27 cellular contexts compared by ENCODE assay signal in genomic region chr6:155112757-155113156, GRCh38.
DNase-seq lines count a peak whose midpoint lies in the region; ATAC-seq and TF ChIP-seq lines count a peak whose summit lies in the region.
"Had no signal": no experiment of that assay in that cellular context is flagged by ENCODE, and none has a peak within 500 bp of the region (broad histone marks: within the 10 kb centered on the region; RNA-seq: fewer than 3 reads in every experiment).

No MANE protein-coding gene starts in this region.

- 0 out of 2 replicates have a peak, but pooled peaks cover 10% of the 10 kb centered on the region for H3F3A ChIP-seq in GM23338 (replicated peaks; ENCODE audit: low read depth)

- intact Hi-C loops in activated CD4-positive, alpha-beta T cell treated with anti-CD3 and anti-CD28 coated beads for 36 hours (cut with DNase I, micrococcal nuclease) = no loop called here
- intact Hi-C loops in activated T-helper 1 cell treated with anti-CD3 and anti-CD28 coated beads, Interleukin-12 subunit alpha, Interleukin-12 subunit beta, Interleukin-2, Interleukin-4 antibody, amounts not matched to agents 30 ng/mL and 10 ng/mL and 1 ng/mL, durations not matched to agents 14 hours and 24 hours and 36 hours (cut with micrococcal nuclease) = no loop called here
- intact Hi-C loops in activated CD4-positive, alpha-beta memory T cell treated with anti-CD3 and anti-CD28 coated beads for 36 hours (cut with micrococcal nuclease) = no loop called here

- H3K4me2 ChIP-seq in GM23338 = no peak overlapping the region; the same call in 1 of the 2 replicates
- H3K4me2 ChIP-seq: KMS-11, PC-9 had no signal

- H2AFZ ChIP-seq in GM23338 = no peak overlapping the region
- H2AFZ ChIP-seq: PC-9 had no signal

- no peaks in the 10 kb centered on the region for H3K9me2 ChIP-seq in GM23338 (ENCODE audit: insufficient read depth)

- CTCF ChIA-PET in activated CD4-positive, alpha-beta T cell treated with anti-CD3 and anti-CD28 coated beads for 36 hours (lab: Charles Lee) = no interaction called here
- CTCF ChIA-PET in activated CD4-positive, alpha-beta T cell treated with anti-CD3 and anti-CD28 coated beads, Interleukin-2, amount 10 ng/mL, durations not matched to agents 7 days and 5 days (lab: Charles Lee) = no interaction called here
- CTCF ChIA-PET in activated CD4-positive, alpha-beta memory T cell treated with anti-CD3 and anti-CD28 coated beads for 36 hours (lab: Charles Lee) = no interaction called here

- H4K20me1 ChIP-seq in GM23338 (replicated peaks; ENCODE audit: insufficient read depth) = no peaks in the 10 kb centered on the region

- DNase-seq in activated CD4-positive, alpha-beta T cell treated with anti-CD3 and anti-CD28 coated beads for 36 hours = no peak
- no peak for DNase-seq in activated CD4-positive, alpha-beta T cell treated with anti-CD3 and anti-CD28 coated beads, Interleukin-2, amount 10 ng/mL, durations not matched to agents 7 days and 5 days
- DNase-seq in GM23338 (ENCODE audit: low spot score) (no peak), endothelial cell (ENCODE audit: low spot score) (no peak)
- DNase-seq in activated T-helper 1 cell treated with anti-CD3 and anti-CD28 coated beads, Interleukin-12 subunit alpha, Interleukin-12 subunit beta, Interleukin-2, Interleukin-4 antibody, amounts not matched to agents 30 ng/mL and 10 ng/mL and 1 ng/mL, durations not matched to agents 14 hours and 24 hours and 36 hours (ENCODE audit: low spot score) = no peak
- no peak for DNase-seq in stimulated activated effector memory CD8-positive, alpha-beta T cell treated with anti-CD3 and anti-CD28 coated beads, Interleukin-12 subunit alpha, Interleukin-12 subunit beta, amount 100 ng/mL, for 72 hours (ENCODE audit: low spot score in 2 of 2)
- no peak for DNase-seq in stimulated activated CD4-positive, alpha-beta T cell treated with anti-CD3 and anti-CD28 coated beads, Interleukin-1b, Interleukin-23, amount 100 ng/mL, for 48 hours
- DNase-seq in activated CD4-positive, alpha-beta memory T cell treated with anti-CD3 and anti-CD28 coated beads for 36 hours = no peak
- DNase-seq: 8988T; ACHN; BE2C; CD8-positive, alpha-beta memory T cell; DMS 273 treated with DMSO at 0.1 percent for 48 hours; DMS79; EL; GDM1; MM.1S; NCI-H1694 treated with DMSO at 0.1 percent for 48 hours; NCI-H2081; NCI-H2227 treated with DMSO at 0.1 percent for 48 hours; NCI-H526 treated with DMSO at 0.1 percent for 48 hours; PC-9; SJCRH30 had no signal

- H3K27ac Mint-ChIP-seq in activated CD4-positive, alpha-beta T cell treated with anti-CD3 and anti-CD28 coated beads for 36 hours = peak overlapping the region; percentile 5
- H3K27ac Mint-ChIP-seq in activated CD4-positive, alpha-beta T cell treated with anti-CD3 and anti-CD28 coated beads, Interleukin-2, amount 10 ng/mL, durations not matched to agents 7 days and 5 days = no peak overlapping the region
- H3K27ac Mint-ChIP-seq in GM23338 = peak overlapping the region; percentile 21
- peak overlapping the region; percentile 79 for H3K27ac Mint-ChIP-seq in activated T-helper 1 cell treated with anti-CD3 and anti-CD28 coated beads, Interleukin-12 subunit alpha, Interleukin-12 subunit beta, Interleukin-2, Interleukin-4 antibody, amounts not matched to agents 30 ng/mL and 10 ng/mL and 1 ng/mL, durations not matched to agents 14 hours and 24 hours and 36 hours
- peak overlapping the region; percentile 52 for H3K27ac Mint-ChIP-seq in endothelial cell (ENCODE audit: unreplicated experiment)
- H3K27ac Mint-ChIP-seq in stimulated activated effector memory CD8-positive, alpha-beta T cell treated with anti-CD3 and anti-CD28 coated beads, Interleukin-12 subunit alpha, Interleukin-12 subunit beta, amount 100 ng/mL, for 72 hours = no peak overlapping the region
- H3K27ac Mint-ChIP-seq in activated CD4-positive, alpha-beta memory T cell treated with anti-CD3 and anti-CD28 coated beads for 36 hours = no peak overlapping the region

- peaks cover 31% of the 10 kb centered on the region for H3K4me1 Mint-ChIP-seq in activated CD4-positive, alpha-beta T cell treated with anti-CD3 and anti-CD28 coated beads for 36 hours
- H3K4me1 Mint-ChIP-seq in activated CD4-positive, alpha-beta T cell treated with anti-CD3 and anti-CD28 coated beads, Interleukin-2, amount 10 ng/mL, durations not matched to agents 7 days and 5 days = peaks cover 4% of the 10 kb centered on the region
- peaks cover 43% of the 10 kb centered on the region for H3K4me1 Mint-ChIP-seq in GM23338
- H3K4me1 Mint-ChIP-seq in activated T-helper 1 cell treated with anti-CD3 and anti-CD28 coated beads, Interleukin-12 subunit alpha, Interleukin-12 subunit beta, Interleukin-2, Interleukin-4 antibody, amounts not matched to agents 30 ng/mL and 10 ng/mL and 1 ng/mL, durations not matched to agents 14 hours and 24 hours and 36 hours (ENCODE audit: low read depth) = peaks cover 71% of the 10 kb centered on the region
- H3K4me1 Mint-ChIP-seq in endothelial cell (ENCODE audit: unreplicated experiment) = peaks cover 52% of the 10 kb centered on the region
- peaks cover 6% of the 10 kb centered on the region for H3K4me1 Mint-ChIP-seq in stimulated activated effector memory CD8-positive, alpha-beta T cell treated with anti-CD3 and anti-CD28 coated beads, Interleukin-12 subunit alpha, Interleukin-12 subunit beta, amount 100 ng/mL, for 72 hours
- H3K4me1 Mint-ChIP-seq in activated CD4-positive, alpha-beta memory T cell treated with anti-CD3 and anti-CD28 coated beads for 36 hours (ENCODE audit: low read depth) = peaks cover 34% of the 10 kb centered on the region
- H3K4me1 Mint-ChIP-seq: CD14-positive monocyte had no signal

- TF ChIP-seq CTCF in GM23338 (conservative IDR thresholded peaks at IDR 0.05; ENCODE audit: low read depth in 2 of 2) (peak in 1 of 2 experiments; percentile 15; a peak in 1 of 4 replicates), endothelial cell (IDR thresholded peaks at IDR 0.05; ENCODE audit: unreplicated experiment) (no peak)

- H3K9me3 Mint-ChIP-seq in activated CD4-positive, alpha-beta T cell treated with anti-CD3 and anti-CD28 coated beads for 36 hours (ENCODE audit: low read depth) = no peaks in the 10 kb centered on the region
- no peaks in the 10 kb centered on the region for H3K9me3 Mint-ChIP-seq in activated CD4-positive, alpha-beta T cell treated with anti-CD3 and anti-CD28 coated beads, Interleukin-2, amount 10 ng/mL, durations not matched to agents 7 days and 5 days
- H3K9me3 Mint-ChIP-seq in GM23338 (no peaks in the 10 kb centered on the region), endothelial cell (ENCODE audit: unreplicated experiment) (no peaks in the 10 kb centered on the region)
- no peaks in the 10 kb centered on the region for H3K9me3 Mint-ChIP-seq in activated T-helper 1 cell treated with anti-CD3 and anti-CD28 coated beads, Interleukin-12 subunit alpha, Interleukin-12 subunit beta, Interleukin-2, Interleukin-4 antibody, amounts not matched to agents 30 ng/mL and 10 ng/mL and 1 ng/mL, durations not matched to agents 14 hours and 24 hours and 36 hours
- no peaks in the 10 kb centered on the region for H3K9me3 Mint-ChIP-seq in stimulated activated effector memory CD8-positive, alpha-beta T cell treated with anti-CD3 and anti-CD28 coated beads, Interleukin-12 subunit alpha, Interleukin-12 subunit beta, amount 100 ng/mL, for 72 hours
- H3K9me3 Mint-ChIP-seq in activated CD4-positive, alpha-beta memory T cell treated with anti-CD3 and anti-CD28 coated beads for 36 hours = no peaks in the 10 kb centered on the region
- H3K9me3 Mint-ChIP-seq: CD8-positive, alpha-beta memory T cell had no signal

- H3K4me3 Mint-ChIP-seq in activated CD4-positive, alpha-beta T cell treated with anti-CD3 and anti-CD28 coated beads for 36 hours = no peak overlapping the region
- no peak overlapping the region for H3K4me3 Mint-ChIP-seq in activated CD4-positive, alpha-beta T cell treated with anti-CD3 and anti-CD28 coated beads, Interleukin-2, amount 10 ng/mL, durations not matched to agents 7 days and 5 days
- H3K4me3 Mint-ChIP-seq in GM23338 (no peak overlapping the region), endothelial cell (ENCODE audit: unreplicated experiment) (peak overlapping the region; percentile 6)
- H3K4me3 Mint-ChIP-seq in activated T-helper 1 cell treated with anti-CD3 and anti-CD28 coated beads, Interleukin-12 subunit alpha, Interleukin-12 subunit beta, Interleukin-2, Interleukin-4 antibody, amounts not matched to agents 30 ng/mL and 10 ng/mL and 1 ng/mL, durations not matched to agents 14 hours and 24 hours and 36 hours = no peak overlapping the region
- H3K4me3 Mint-ChIP-seq in stimulated activated effector memory CD8-positive, alpha-beta T cell treated with anti-CD3 and anti-CD28 coated beads, Interleukin-12 subunit alpha, Interleukin-12 subunit beta, amount 100 ng/mL, for 72 hours = no peak overlapping the region
- H3K4me3 Mint-ChIP-seq in activated CD4-positive, alpha-beta memory T cell treated with anti-CD3 and anti-CD28 coated beads for 36 hours = no peak overlapping the region
- H3K4me3 Mint-ChIP-seq: CD14-positive monocyte; CD8-positive, alpha-beta memory T cell had no signal

- H3K4me3 ChIP-seq in GM23338 = no peak overlapping the region
- H3K4me3 ChIP-seq: GM12878, PC-9, SJCRH30 had no signal

- peaks cover 39% of the 10 kb centered on the region for H3K4me1 ChIP-seq in GM23338 (ENCODE audit: insufficient read depth)
- H3K4me1 ChIP-seq: BE2C had no signal

- no peak for ATAC-seq in activated CD4-positive, alpha-beta T cell treated with anti-CD3 and anti-CD28 coated beads for 36 hours
- peak; percentile 48 for ATAC-seq in GM23338
- no peak for ATAC-seq in stimulated activated effector memory CD8-positive, alpha-beta T cell treated with anti-CD3 and anti-CD28 coated beads, Interleukin-12 subunit alpha, Interleukin-12 subunit beta, amount 100 ng/mL, for 72 hours
- ATAC-seq: GM12878, Right ventricle myocardium inferior had no signal

- no peaks in the 10 kb centered on the region for H3K27me3 ChIP-seq in GM23338 (ENCODE audit: insufficient read depth)
- H3K27me3 ChIP-seq: BE2C, SJCRH30 had no signal

- POLR2A ChIA-PET in activated CD4-positive, alpha-beta T cell treated with anti-CD3 and anti-CD28 coated beads for 36 hours (lab: Charles Lee) = no interaction called here
- POLR2A ChIA-PET in activated CD4-positive, alpha-beta T cell treated with anti-CD3 and anti-CD28 coated beads, Interleukin-2, amount 10 ng/mL, durations not matched to agents 7 days and 5 days (lab: Charles Lee) = no interaction called here
- POLR2A ChIA-PET in activated CD4-positive, alpha-beta memory T cell treated with anti-CD3 and anti-CD28 coated beads for 36 hours (lab: Charles Lee) = no interaction called here

- H3K27ac ChIP-seq in GM23338 (ENCODE audit: low read depth) = peak overlapping the region; percentile 79; the same call in 1 of the 2 replicates
- H3K27ac ChIP-seq: KMS-11, PC-9, SJCRH30 had no signal

- no peaks in the 10 kb centered on the region; the same call in 1 of the 2 replicates for H3K79me2 ChIP-seq in GM23338 (replicated peaks; ENCODE audit: insufficient read depth)

- no peaks in the 10 kb centered on the region for H3K36me3 ChIP-seq in GM23338 (ENCODE audit: insufficient read depth)
- H3K36me3 ChIP-seq: BE2C, SJCRH30 had no signal

- H3K27me3 Mint-ChIP-seq in activated CD4-positive, alpha-beta T cell treated with anti-CD3 and anti-CD28 coated beads for 36 hours = peaks cover 3% of the 10 kb centered on the region
- no peaks in the 10 kb centered on the region for H3K27me3 Mint-ChIP-seq in activated CD4-positive, alpha-beta T cell treated with anti-CD3 and anti-CD28 coated beads, Interleukin-2, amount 10 ng/mL, durations not matched to agents 7 days and 5 days
- H3K27me3 Mint-ChIP-seq in GM23338 (ENCODE audit: insufficient read depth, low read depth, poor library complexity) (peaks cover 5% of the 10 kb centered on the region), endothelial cell (ENCODE audit: unreplicated experiment) (peaks cover 2% of the 10 kb centered on the region)
- H3K27me3 Mint-ChIP-seq in activated T-helper 1 cell treated with anti-CD3 and anti-CD28 coated beads, Interleukin-12 subunit alpha, Interleukin-12 subunit beta, Interleukin-2, Interleukin-4 antibody, amounts not matched to agents 30 ng/mL and 10 ng/mL and 1 ng/mL, durations not matched to agents 14 hours and 24 hours and 36 hours (ENCODE audit: insufficient read depth) = peaks cover 2% of the 10 kb centered on the region
- peaks cover 4% of the 10 kb centered on the region for H3K27me3 Mint-ChIP-seq in activated CD4-positive, alpha-beta memory T cell treated with anti-CD3 and anti-CD28 coated beads for 36 hours

- H3K36me3 Mint-ChIP-seq in activated CD4-positive, alpha-beta T cell treated with anti-CD3 and anti-CD28 coated beads for 36 hours (ENCODE audit: low read depth) = no peaks in the 10 kb centered on the region
- no peaks in the 10 kb centered on the region for H3K36me3 Mint-ChIP-seq in activated CD4-positive, alpha-beta T cell treated with anti-CD3 and anti-CD28 coated beads, Interleukin-2, amount 10 ng/mL, durations not matched to agents 7 days and 5 days (ENCODE audit: low read depth)
- H3K36me3 Mint-ChIP-seq in GM23338 (ENCODE audit: low read depth) (no peaks in the 10 kb centered on the region), endothelial cell (ENCODE audit: low read depth, unreplicated experiment) (no peaks in the 10 kb centered on the region)
- H3K36me3 Mint-ChIP-seq in activated T-helper 1 cell treated with anti-CD3 and anti-CD28 coated beads, Interleukin-12 subunit alpha, Interleukin-12 subunit beta, Interleukin-2, Interleukin-4 antibody, amounts not matched to agents 30 ng/mL and 10 ng/mL and 1 ng/mL, durations not matched to agents 14 hours and 24 hours and 36 hours (ENCODE audit: low read depth) = peaks cover 38% of the 10 kb centered on the region
- no peaks in the 10 kb centered on the region for H3K36me3 Mint-ChIP-seq in stimulated activated effector memory CD8-positive, alpha-beta T cell treated with anti-CD3 and anti-CD28 coated beads, Interleukin-12 subunit alpha, Interleukin-12 subunit beta, amount 100 ng/mL, for 72 hours
- no peaks in the 10 kb centered on the region for H3K36me3 Mint-ChIP-seq in activated CD4-positive, alpha-beta memory T cell treated with anti-CD3 and anti-CD28 coated beads for 36 hours
- H3K36me3 Mint-ChIP-seq: CD14-positive monocyte; CD8-positive, alpha-beta memory T cell had no signal

Comparison
In these comparisons a context has a peak if more than half of its experiments do, and no peak if none do; other contexts are left out.
1. H3K27ac Mint-ChIP-seq: peak in activated CD4-positive, alpha-beta T cell treated with anti-CD3 and anti-CD28 coated beads for 36 hours (single experiment), GM23338 (single experiment), activated T-helper 1 cell treated with anti-CD3 and anti-CD28 coated beads, Interleukin-12 subunit alpha, Interleukin-12 subunit beta, Interleukin-2, Interleukin-4 antibody, amounts not matched to agents 30 ng/mL and 10 ng/mL and 1 ng/mL, durations not matched to agents 14 hours and 24 hours and 36 hours (single experiment) and endothelial cell (single experiment); none in activated CD4-positive, alpha-beta T cell treated with anti-CD3 and anti-CD28 coated beads, Interleukin-2, amount 10 ng/mL, durations not matched to agents 7 days and 5 days (single experiment), stimulated activated effector memory CD8-positive, alpha-beta T cell treated with anti-CD3 and anti-CD28 coated beads, Interleukin-12 subunit alpha, Interleukin-12 subunit beta, amount 100 ng/mL, for 72 hours (single experiment) and activated CD4-positive, alpha-beta memory T cell treated with anti-CD3 and anti-CD28 coated beads for 36 hours (single experiment).